2 cellular contexts compared by ENCODE assay signal in the genomic region with DNA sequence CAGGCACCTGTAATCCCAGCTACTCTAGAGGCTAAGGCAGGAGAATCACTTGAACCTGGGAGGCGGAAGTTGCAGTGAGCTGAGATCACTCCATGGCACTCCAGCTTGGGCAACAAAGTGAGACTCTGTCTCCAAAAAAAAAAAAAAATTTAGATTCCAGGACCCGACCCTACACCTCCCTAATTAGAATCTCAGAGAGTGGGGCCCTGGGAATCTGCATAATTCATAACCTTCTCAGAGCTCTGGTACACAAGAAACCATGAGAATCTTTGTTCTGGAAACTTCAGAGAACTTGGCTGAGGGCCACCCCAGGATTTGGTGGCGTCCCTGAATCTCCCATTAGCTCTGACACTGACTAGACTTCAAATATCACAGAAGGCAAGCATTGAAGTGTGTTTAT.
TF ChIP-seq lines count a peak whose summit lies in the region.

No MANE protein-coding gene starts in this region.

TF ChIP-seq in HCT116, 20 proteins besides CTCF, POLR2A, EP300 and RAD21:
- no peak for TF ChIP-seq ZNF274 (IDR thresholded peaks at IDR 0.05; ENCODE audit: low read depth, low read length)
- TF ChIP-seq, protein P1, sequence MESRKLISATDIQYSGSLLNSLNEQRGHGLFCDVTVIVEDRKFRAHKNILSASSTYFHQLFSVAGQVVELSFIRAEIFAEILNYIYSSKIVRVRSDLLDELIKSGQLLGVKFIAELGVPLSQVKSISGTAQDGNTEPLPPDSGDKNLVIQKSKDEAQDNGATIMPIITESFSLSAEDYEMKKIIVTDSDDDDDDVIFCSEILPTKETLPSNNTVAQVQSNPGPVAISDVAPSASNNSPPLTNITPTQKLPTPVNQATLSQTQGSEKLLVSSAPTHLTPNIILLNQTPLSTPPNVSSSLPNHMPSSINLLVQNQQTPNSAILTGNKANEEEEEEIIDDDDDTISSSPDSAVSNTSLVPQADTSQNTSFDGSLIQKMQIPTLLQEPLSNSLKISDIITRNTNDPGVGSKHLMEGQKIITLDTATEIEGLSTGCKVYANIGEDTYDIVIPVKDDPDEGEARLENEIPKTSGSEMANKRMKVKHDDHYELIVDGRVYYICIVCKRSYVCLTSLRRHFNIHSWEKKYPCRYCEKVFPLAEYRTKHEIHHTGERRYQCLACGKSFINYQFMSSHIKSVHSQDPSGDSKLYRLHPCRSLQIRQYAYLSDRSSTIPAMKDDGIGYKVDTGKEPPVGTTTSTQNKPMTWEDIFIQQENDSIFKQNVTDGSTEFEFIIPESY (IDR thresholded peaks at IDR 0.05; ENCODE audit: extremely low read depth, insufficient replicate concordance, low read length) = no peak
- TF ChIP-seq SIN3A (IDR thresholded peaks at IDR 0.05; ENCODE audit: low read depth) = no peak
- TF ChIP-seq FOSL1 (IDR thresholded peaks at IDR 0.05; ENCODE audit: low read depth) = no peak
- no peak for TF ChIP-seq JUND (IDR thresholded peaks at IDR 0.05)
- TF ChIP-seq SP1 (IDR thresholded peaks at IDR 0.05; ENCODE audit: low read depth) = no peak
- TF ChIP-seq EZH2 (IDR thresholded peaks at IDR 0.05) = no peak
- no peak for TF ChIP-seq CEBPB (IDR thresholded peaks at IDR 0.05; ENCODE audit: low read depth)
- TF ChIP-seq, protein P2, sequence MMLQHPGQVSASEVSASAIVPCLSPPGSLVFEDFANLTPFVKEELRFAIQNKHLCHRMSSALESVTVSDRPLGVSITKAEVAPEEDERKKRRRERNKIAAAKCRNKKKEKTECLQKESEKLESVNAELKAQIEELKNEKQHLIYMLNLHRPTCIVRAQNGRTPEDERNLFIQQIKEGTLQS (IDR thresholded peaks at IDR 0.05) = no peak
- TF ChIP-seq YY1 (IDR thresholded peaks at IDR 0.05; ENCODE audit: extremely low read depth, insufficient replicate concordance, low read depth, low read length) = no peak
- no peak for TF ChIP-seq ZFX (IDR thresholded peaks at IDR 0.05)
- TF ChIP-seq EZH2phosphoT487 (IDR thresholded peaks at IDR 0.05; ENCODE audit: borderline replicate concordance) = no peak
- TF ChIP-seq, protein P3, sequence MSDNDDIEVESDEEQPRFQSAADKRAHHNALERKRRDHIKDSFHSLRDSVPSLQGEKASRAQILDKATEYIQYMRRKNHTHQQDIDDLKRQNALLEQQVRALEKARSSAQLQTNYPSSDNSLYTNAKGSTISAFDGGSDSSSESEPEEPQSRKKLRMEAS (IDR thresholded peaks at IDR 0.05) = no peak
- TF ChIP-seq SRF (IDR thresholded peaks at IDR 0.05; ENCODE audit: low read depth) = no peak
- TF ChIP-seq POLR2AphosphoS5 (IDR thresholded peaks at IDR 0.05; ENCODE audit: low read depth, low read length) = no peak
- no peak for TF ChIP-seq EGR1 (IDR thresholded peaks at IDR 0.05; ENCODE audit: low read depth)
- TF ChIP-seq, protein P4, sequence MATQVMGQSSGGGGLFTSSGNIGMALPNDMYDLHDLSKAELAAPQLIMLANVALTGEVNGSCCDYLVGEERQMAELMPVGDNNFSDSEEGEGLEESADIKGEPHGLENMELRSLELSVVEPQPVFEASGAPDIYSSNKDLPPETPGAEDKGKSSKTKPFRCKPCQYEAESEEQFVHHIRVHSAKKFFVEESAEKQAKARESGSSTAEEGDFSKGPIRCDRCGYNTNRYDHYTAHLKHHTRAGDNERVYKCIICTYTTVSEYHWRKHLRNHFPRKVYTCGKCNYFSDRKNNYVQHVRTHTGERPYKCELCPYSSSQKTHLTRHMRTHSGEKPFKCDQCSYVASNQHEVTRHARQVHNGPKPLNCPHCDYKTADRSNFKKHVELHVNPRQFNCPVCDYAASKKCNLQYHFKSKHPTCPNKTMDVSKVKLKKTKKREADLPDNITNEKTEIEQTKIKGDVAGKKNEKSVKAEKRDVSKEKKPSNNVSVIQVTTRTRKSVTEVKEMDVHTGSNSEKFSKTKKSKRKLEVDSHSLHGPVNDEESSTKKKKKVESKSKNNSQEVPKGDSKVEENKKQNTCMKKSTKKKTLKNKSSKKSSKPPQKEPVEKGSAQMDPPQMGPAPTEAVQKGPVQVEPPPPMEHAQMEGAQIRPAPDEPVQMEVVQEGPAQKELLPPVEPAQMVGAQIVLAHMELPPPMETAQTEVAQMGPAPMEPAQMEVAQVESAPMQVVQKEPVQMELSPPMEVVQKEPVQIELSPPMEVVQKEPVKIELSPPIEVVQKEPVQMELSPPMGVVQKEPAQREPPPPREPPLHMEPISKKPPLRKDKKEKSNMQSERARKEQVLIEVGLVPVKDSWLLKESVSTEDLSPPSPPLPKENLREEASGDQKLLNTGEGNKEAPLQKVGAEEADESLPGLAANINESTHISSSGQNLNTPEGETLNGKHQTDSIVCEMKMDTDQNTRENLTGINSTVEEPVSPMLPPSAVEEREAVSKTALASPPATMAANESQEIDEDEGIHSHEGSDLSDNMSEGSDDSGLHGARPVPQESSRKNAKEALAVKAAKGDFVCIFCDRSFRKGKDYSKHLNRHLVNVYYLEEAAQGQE (IDR thresholded peaks at IDR 0.05; ENCODE audit: low read depth) = no peak
- TF ChIP-seq CBX3 (IDR thresholded peaks at IDR 0.05; ENCODE audit: low read depth) = no peak
- no peak for TF ChIP-seq TCF7L2 (IDR thresholded peaks at IDR 0.05; ENCODE audit: borderline replicate concordance, extremely low read depth, insufficient read depth, insufficient read length)

TF ChIP-seq in GM12891, 5 proteins besides CTCF, POLR2A, EP300 and RAD21:
- TF ChIP-seq TAF1 (IDR thresholded peaks at IDR 0.05; ENCODE audit: low read depth, low read length) = no peak
